ENCODE assay signal across 1 cellular context in the genomic region with DNA sequence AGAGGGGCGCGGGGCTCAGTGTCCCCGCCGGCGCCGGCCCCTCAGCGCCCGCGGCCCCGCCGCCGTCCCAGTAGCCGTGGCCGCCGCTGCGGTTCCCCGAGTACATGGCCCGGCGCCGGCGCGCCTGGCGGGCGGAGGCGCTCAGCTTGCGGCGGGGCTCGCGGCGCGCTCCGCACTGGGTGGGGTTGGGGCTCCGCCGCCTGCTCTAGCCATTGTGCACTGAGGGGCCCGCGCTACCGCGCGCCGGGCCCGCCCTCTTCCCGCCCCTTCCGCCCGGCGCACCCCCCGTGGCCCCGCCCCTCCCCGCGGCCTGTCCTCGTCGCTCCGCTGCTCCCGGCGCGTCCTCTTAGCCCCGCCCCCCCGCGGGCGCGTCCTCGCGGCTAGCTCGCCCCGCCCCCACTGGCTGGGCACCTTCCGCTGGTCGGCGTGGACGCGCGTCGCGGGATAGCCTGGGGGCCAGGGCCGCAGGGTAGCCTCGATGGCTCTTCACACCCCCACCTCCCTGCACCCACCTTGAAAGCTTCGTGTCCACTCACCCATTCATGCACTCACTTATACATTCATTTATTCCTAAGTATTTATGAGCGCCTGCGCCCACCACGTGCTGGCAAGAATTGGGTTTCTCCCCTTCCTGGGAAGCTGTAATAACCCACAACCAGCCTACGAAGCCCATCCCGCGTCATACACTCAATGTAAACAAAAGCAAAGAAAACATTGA.
TF ChIP-seq lines count a peak whose summit lies in the region.

A gene with protein sequence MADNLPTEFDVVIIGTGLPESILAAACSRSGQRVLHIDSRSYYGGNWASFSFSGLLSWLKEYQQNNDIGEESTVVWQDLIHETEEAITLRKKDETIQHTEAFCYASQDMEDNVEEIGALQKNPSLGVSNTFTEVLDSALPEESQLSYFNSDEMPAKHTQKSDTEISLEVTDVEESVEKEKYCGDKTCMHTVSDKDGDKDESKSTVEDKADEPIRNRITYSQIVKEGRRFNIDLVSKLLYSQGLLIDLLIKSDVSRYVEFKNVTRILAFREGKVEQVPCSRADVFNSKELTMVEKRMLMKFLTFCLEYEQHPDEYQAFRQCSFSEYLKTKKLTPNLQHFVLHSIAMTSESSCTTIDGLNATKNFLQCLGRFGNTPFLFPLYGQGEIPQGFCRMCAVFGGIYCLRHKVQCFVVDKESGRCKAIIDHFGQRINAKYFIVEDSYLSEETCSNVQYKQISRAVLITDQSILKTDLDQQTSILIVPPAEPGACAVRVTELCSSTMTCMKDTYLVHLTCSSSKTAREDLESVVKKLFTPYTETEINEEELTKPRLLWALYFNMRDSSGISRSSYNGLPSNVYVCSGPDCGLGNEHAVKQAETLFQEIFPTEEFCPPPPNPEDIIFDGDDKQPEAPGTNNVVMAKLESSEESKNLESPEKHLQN (minus strand): TSS at position 221 of the 718 bp plus-strand sequence. CDS start 4,603 bp downstream, outside the sequence.
A gene with protein sequence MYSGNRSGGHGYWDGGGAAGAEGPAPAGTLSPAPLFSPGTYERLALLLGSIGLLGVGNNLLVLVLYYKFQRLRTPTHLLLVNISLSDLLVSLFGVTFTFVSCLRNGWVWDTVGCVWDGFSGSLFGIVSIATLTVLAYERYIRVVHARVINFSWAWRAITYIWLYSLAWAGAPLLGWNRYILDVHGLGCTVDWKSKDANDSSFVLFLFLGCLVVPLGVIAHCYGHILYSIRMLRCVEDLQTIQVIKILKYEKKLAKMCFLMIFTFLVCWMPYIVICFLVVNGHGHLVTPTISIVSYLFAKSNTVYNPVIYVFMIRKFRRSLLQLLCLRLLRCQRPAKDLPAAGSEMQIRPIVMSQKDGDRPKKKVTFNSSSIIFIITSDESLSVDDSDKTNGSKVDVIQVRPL (minus strand): TSS at position 221 of the 718 bp plus-strand sequence. CDS start 115 bp downstream, at position 106.

TF ChIP-seq in HEK293, 187 proteins besides CTCF, POLR2A, EP300 and RAD21 (continued from another document):
- TF ChIP-seq, protein P1, sequence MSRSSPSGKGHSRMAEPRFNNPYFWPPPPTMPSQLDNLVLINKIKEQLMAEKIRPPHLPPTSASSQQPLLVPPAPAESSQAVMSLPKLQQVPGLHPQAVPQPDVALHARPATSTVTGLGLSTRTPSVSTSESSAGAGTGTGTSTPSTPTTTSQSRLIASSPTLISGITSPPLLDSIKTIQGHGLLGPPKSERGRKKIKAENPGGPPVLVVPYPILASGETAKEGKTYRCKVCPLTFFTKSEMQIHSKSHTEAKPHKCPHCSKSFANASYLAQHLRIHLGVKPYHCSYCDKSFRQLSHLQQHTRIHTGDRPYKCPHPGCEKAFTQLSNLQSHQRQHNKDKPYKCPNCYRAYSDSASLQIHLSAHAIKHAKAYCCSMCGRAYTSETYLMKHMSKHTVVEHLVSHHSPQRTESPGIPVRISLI (tag by site-specific recombination; IDR thresholded peaks at IDR 0.05): no peak
- TF ChIP-seq GLIS2 (tag by site-specific recombination; IDR thresholded peaks at IDR 0.05): peak; percentile 44
- peak; percentile 63 for TF ChIP-seq ZBTB8A (tag by site-specific recombination; IDR thresholded peaks at IDR 0.05)
- TF ChIP-seq ZFP69B (tag by site-specific recombination; IDR thresholded peaks at IDR 0.05): no peak
- TF ChIP-seq ZSCAN30 (tag by site-specific recombination; IDR thresholded peaks at IDR 0.05): peak; percentile 92
- TF ChIP-seq, protein P2, sequence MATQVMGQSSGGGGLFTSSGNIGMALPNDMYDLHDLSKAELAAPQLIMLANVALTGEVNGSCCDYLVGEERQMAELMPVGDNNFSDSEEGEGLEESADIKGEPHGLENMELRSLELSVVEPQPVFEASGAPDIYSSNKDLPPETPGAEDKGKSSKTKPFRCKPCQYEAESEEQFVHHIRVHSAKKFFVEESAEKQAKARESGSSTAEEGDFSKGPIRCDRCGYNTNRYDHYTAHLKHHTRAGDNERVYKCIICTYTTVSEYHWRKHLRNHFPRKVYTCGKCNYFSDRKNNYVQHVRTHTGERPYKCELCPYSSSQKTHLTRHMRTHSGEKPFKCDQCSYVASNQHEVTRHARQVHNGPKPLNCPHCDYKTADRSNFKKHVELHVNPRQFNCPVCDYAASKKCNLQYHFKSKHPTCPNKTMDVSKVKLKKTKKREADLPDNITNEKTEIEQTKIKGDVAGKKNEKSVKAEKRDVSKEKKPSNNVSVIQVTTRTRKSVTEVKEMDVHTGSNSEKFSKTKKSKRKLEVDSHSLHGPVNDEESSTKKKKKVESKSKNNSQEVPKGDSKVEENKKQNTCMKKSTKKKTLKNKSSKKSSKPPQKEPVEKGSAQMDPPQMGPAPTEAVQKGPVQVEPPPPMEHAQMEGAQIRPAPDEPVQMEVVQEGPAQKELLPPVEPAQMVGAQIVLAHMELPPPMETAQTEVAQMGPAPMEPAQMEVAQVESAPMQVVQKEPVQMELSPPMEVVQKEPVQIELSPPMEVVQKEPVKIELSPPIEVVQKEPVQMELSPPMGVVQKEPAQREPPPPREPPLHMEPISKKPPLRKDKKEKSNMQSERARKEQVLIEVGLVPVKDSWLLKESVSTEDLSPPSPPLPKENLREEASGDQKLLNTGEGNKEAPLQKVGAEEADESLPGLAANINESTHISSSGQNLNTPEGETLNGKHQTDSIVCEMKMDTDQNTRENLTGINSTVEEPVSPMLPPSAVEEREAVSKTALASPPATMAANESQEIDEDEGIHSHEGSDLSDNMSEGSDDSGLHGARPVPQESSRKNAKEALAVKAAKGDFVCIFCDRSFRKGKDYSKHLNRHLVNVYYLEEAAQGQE (tag by site-specific recombination; IDR thresholded peaks at IDR 0.05): peak; percentile 39; the same call in 1 of the 2 replicates
- TF ChIP-seq ZNF394 (tag by site-specific recombination; IDR thresholded peaks at IDR 0.05; ENCODE audit: borderline replicate concordance): peak; percentile 46; the same call in 1 of the 2 replicates
- 0 out of 2 replicates have a peak, but pooled peaks have one; percentile 49 for TF ChIP-seq ZNF843 (tag by site-specific recombination; IDR thresholded peaks at IDR 0.05)
- peak; percentile 71; the same call in 1 of the 2 replicates for TF ChIP-seq ZFHX2 (tag by site-specific recombination; conservative IDR thresholded peaks at IDR 0.05)
- no peak for TF ChIP-seq REPIN1 (tag by site-specific recombination; IDR thresholded peaks at IDR 0.05; ENCODE audit: low read depth)
